Comparison of ENCODE assay signal across 9 cellular contexts in genomic region chr16:28977703-28978641, GRCh38. TPM values are rescaled to one million over a fixed set of nuclear protein-coding genes. Genes with fewer than 3 reads are reported as not detected.
A peak's percentile ranks its signal among the peaks of the same experiment; 100 is the strongest.
DNase-seq lines count a peak whose midpoint lies in the region; ATAC-seq, FAIRE-seq and TF ChIP-seq lines count a peak whose summit lies in the region.
"Had no signal": no experiment of that assay in that cellular context is flagged by ENCODE, and none has a peak within 500 bp of the region (broad histone marks: within the 10 kb centered on the region; RNA-seq: fewer than 3 reads in every experiment).

No MANE protein-coding gene starts in this region.

- peak; percentile 24 for TF ChIP-seq CTCF in AG09309 (IDR thresholded peaks at IDR 0.05; ENCODE audit: control insufficient read depth, insufficient read depth, low read depth, low read length, missing control alignments)
- peak; percentile 80 for TF ChIP-seq CTCF in GM12872 (IDR thresholded peaks at IDR 0.05; ENCODE audit: insufficient read depth, low read depth, low read length)

- DNase-seq in AG09309 (ENCODE audit: low read depth) (no peak), RPMI8226 (peak; percentile 55), immature natural killer cell (no peak), RKO (ENCODE audit: low spot score) (no peak), GM12892 (ENCODE audit: insufficient read length) (no peak)
- DNase-seq in activated T-helper 1 cell treated with anti-CD3 and anti-CD28 coated beads, Interleukin-12 subunit alpha, Interleukin-12 subunit beta, Interleukin-2, Interleukin-4 antibody, amounts not matched to agents 30 ng/mL and 10 ng/mL and 1 ng/mL, durations not matched to agents 14 hours and 24 hours and 36 hours (ENCODE audit: low spot score) = no peak

- intact Hi-C loops in activated T-helper 1 cell treated with anti-CD3 and anti-CD28 coated beads, Interleukin-12 subunit alpha, Interleukin-12 subunit beta, Interleukin-2, Interleukin-4 antibody, amounts not matched to agents 30 ng/mL and 10 ng/mL and 1 ng/mL, durations not matched to agents 14 hours and 24 hours and 36 hours (cut with micrococcal nuclease) = no loop called here

- no peak overlapping the region for H3K4me3 ChIP-seq in AG09309 (ENCODE audit: control insufficient read depth, low read depth, low read length)

- H3K27ac Mint-ChIP-seq in immature natural killer cell = peak overlapping the region in 4 of 6 donors; percentile 17 to 50 (median 38)
- no peak overlapping the region for H3K27ac Mint-ChIP-seq in activated T-helper 1 cell treated with anti-CD3 and anti-CD28 coated beads, Interleukin-12 subunit alpha, Interleukin-12 subunit beta, Interleukin-2, Interleukin-4 antibody, amounts not matched to agents 30 ng/mL and 10 ng/mL and 1 ng/mL, durations not matched to agents 14 hours and 24 hours and 36 hours

- H3K4me3 Mint-ChIP-seq in immature natural killer cell = peak overlapping the region in 3 of 5 donors; percentile 5 to 42 (median 30)
- H3K4me3 Mint-ChIP-seq in activated T-helper 1 cell treated with anti-CD3 and anti-CD28 coated beads, Interleukin-12 subunit alpha, Interleukin-12 subunit beta, Interleukin-2, Interleukin-4 antibody, amounts not matched to agents 30 ng/mL and 10 ng/mL and 1 ng/mL, durations not matched to agents 14 hours and 24 hours and 36 hours = no peak overlapping the region

- H3K9me3 Mint-ChIP-seq in immature natural killer cell = no peaks in the 10 kb centered on the region
- no peaks in the 10 kb centered on the region for H3K9me3 Mint-ChIP-seq in activated T-helper 1 cell treated with anti-CD3 and anti-CD28 coated beads, Interleukin-12 subunit alpha, Interleukin-12 subunit beta, Interleukin-2, Interleukin-4 antibody, amounts not matched to agents 30 ng/mL and 10 ng/mL and 1 ng/mL, durations not matched to agents 14 hours and 24 hours and 36 hours

- H3K36me3 Mint-ChIP-seq in immature natural killer cell = peaks cover 8 to 22% (median 10%) of the 10 kb centered on the region in 3 donors
- peaks cover 18% of the 10 kb centered on the region for H3K36me3 Mint-ChIP-seq in activated T-helper 1 cell treated with anti-CD3 and anti-CD28 coated beads, Interleukin-12 subunit alpha, Interleukin-12 subunit beta, Interleukin-2, Interleukin-4 antibody, amounts not matched to agents 30 ng/mL and 10 ng/mL and 1 ng/mL, durations not matched to agents 14 hours and 24 hours and 36 hours (ENCODE audit: low read depth)

- ATAC-seq in GM19452 (IDR thresholded peaks at IDR 0.05; ENCODE audit: unreplicated experiment) = no peak

- no peak for FAIRE-seq in GM12892 (lab: Jason Lieb, UNC)

- TF ChIP-seq POLR2A in GM12892 (IDR thresholded peaks at IDR 0.05; ENCODE audit: low read depth, low read length) = no peak

- peaks cover 35 to 38% of the 10 kb centered on the region in 2 donors for H3K4me1 Mint-ChIP-seq in immature natural killer cell
- peaks cover 24% of the 10 kb centered on the region for H3K4me1 Mint-ChIP-seq in activated T-helper 1 cell treated with anti-CD3 and anti-CD28 coated beads, Interleukin-12 subunit alpha, Interleukin-12 subunit beta, Interleukin-2, Interleukin-4 antibody, amounts not matched to agents 30 ng/mL and 10 ng/mL and 1 ng/mL, durations not matched to agents 14 hours and 24 hours and 36 hours (ENCODE audit: low read depth)

- peaks cover 6 to 15% (median 11%) of the 10 kb centered on the region in 3 donors for H3K27me3 Mint-ChIP-seq in immature natural killer cell (ENCODE audit: low read depth in 3 of 3)
- no peaks in the 10 kb centered on the region for H3K27me3 Mint-ChIP-seq in activated T-helper 1 cell treated with anti-CD3 and anti-CD28 coated beads, Interleukin-12 subunit alpha, Interleukin-12 subunit beta, Interleukin-2, Interleukin-4 antibody, amounts not matched to agents 30 ng/mL and 10 ng/mL and 1 ng/mL, durations not matched to agents 14 hours and 24 hours and 36 hours (ENCODE audit: insufficient read depth)

RNA-seq across cellular contexts. Expression of gene SPNS1, which starts 3.4 kb away (rescaled TPM):
- 10 to 100 TPM; 21.1 to 53.1 (median 30.2) TPM for polyA plus RNA-seq in immature natural killer cell
- 5.7 TPM for polyA plus RNA-seq in GM12892 (2012; ENCODE audit: missing spikeins)
- total RNA-seq in activated T-helper 1 cell treated with anti-CD3 and anti-CD28 coated beads, Interleukin-12 subunit alpha, Interleukin-12 subunit beta, Interleukin-2, Interleukin-4 antibody, amounts not matched to agents 30 ng/mL and 10 ng/mL and 1 ng/mL, durations not matched to agents 14 hours and 24 hours and 36 hours = 21.2 and 26.9 TPM in 2 replicates

RNA-seq across cellular contexts. Expression of gene LAT, which starts 6.9 kb away (rescaled TPM):
- polyA plus RNA-seq in immature natural killer cell = 100 to 1,000 TPM; 198 to 343 (median 220) TPM
- polyA plus RNA-seq in GM12892 (2012; ENCODE audit: missing spikeins) = 3.7 TPM
- 230 and 234 TPM in 2 replicates for total RNA-seq in activated T-helper 1 cell treated with anti-CD3 and anti-CD28 coated beads, Interleukin-12 subunit alpha, Interleukin-12 subunit beta, Interleukin-2, Interleukin-4 antibody, amounts not matched to agents 30 ng/mL and 10 ng/mL and 1 ng/mL, durations not matched to agents 14 hours and 24 hours and 36 hours

RNA-seq across cellular contexts. Expression of gene NFATC2IP, which starts 27.2 kb away (rescaled TPM):
- 10 to 100 TPM; 22.2 to 37.3 (median 33.0) TPM for polyA plus RNA-seq in immature natural killer cell
- 36.4 TPM for polyA plus RNA-seq in GM12892 (2012; ENCODE audit: missing spikeins)
- 110 and 111 TPM in 2 replicates for total RNA-seq in activated T-helper 1 cell treated with anti-CD3 and anti-CD28 coated beads, Interleukin-12 subunit alpha, Interleukin-12 subunit beta, Interleukin-2, Interleukin-4 antibody, amounts not matched to agents 30 ng/mL and 10 ng/mL and 1 ng/mL, durations not matched to agents 14 hours and 24 hours and 36 hours

RNA-seq across cellular contexts. Expression of gene CD19, which starts 46.2 kb away (rescaled TPM):
- polyA plus RNA-seq in immature natural killer cell = under 1 TPM; 0.18 to 0.29 (median 0.27) TPM
- polyA plus RNA-seq in GM12892 (2012; ENCODE audit: missing spikeins) = 57.2 TPM
- total RNA-seq in activated T-helper 1 cell treated with anti-CD3 and anti-CD28 coated beads, Interleukin-12 subunit alpha, Interleukin-12 subunit beta, Interleukin-2, Interleukin-4 antibody, amounts not matched to agents 30 ng/mL and 10 ng/mL and 1 ng/mL, durations not matched to agents 14 hours and 24 hours and 36 hours = not detected in 2 replicates
- total RNA-seq: LHCN-M2 had no signal

RNA-seq across cellular contexts. Expression of gene RABEP2, which starts 52.9 kb away (rescaled TPM):
- polyA plus RNA-seq in immature natural killer cell = 10 to 100 TPM in 1 of 3 donors, 1 to 10 TPM in 2; 6.3 to 13.9 (median 9.6) TPM
- polyA plus RNA-seq in GM12892 (2012; ENCODE audit: missing spikeins) = 18.6 TPM
- total RNA-seq in activated T-helper 1 cell treated with anti-CD3 and anti-CD28 coated beads, Interleukin-12 subunit alpha, Interleukin-12 subunit beta, Interleukin-2, Interleukin-4 antibody, amounts not matched to agents 30 ng/mL and 10 ng/mL and 1 ng/mL, durations not matched to agents 14 hours and 24 hours and 36 hours = 18.3 and 21.1 TPM in 2 replicates
